Comparison of ENCODE assay signal across 1 cellular context in genomic region chr11:61141601-61142028, GRCh38.
TF ChIP-seq lines count a peak whose summit lies in the region.

No MANE protein-coding gene starts in this region.

TF ChIP-seq in GM12878, 131 proteins besides CTCF, POLR2A, EP300 and RAD21:
- TF ChIP-seq TCF3 (IDR thresholded peaks at IDR 0.05; ENCODE audit: borderline replicate concordance, insufficient read depth, low read depth, low read length) (0 out of 2 replicates have a peak, but pooled peaks have one; percentile 33), RBBP5 (conservative IDR thresholded peaks at IDR 0.05) (no peak), TCF12 (IDR thresholded peaks at IDR 0.05; ENCODE audit: low read depth, low read length) (0 out of 2 replicates have a peak, but pooled peaks have one; percentile 35), LARP7 (IDR thresholded peaks at IDR 0.05) (no peak), SUPT20H (IDR thresholded peaks at IDR 0.05; ENCODE audit: borderline replicate concordance, control insufficient read depth, low read depth, low read length) (no peak), CHD2 (IDR thresholded peaks at IDR 0.05; ENCODE audit: borderline replicate concordance, low read depth, low read length) (no peak)
TF ChIP-seq in GM12878: peak in this region for 2.
